8 cellular contexts compared by ENCODE assay signal in genomic region chr3:100103558-100104441, GRCh38. TPM values are rescaled to one million over a fixed set of nuclear protein-coding genes. Genes with fewer than 3 reads are reported as not detected.
DNase-seq lines count a peak whose midpoint lies in the region; ATAC-seq, FAIRE-seq and TF ChIP-seq lines count a peak whose summit lies in the region.

No MANE protein-coding gene starts in this region.

- peaks cover 24% of the 10 kb centered on the region for H3K4me1 Mint-ChIP-seq in activated naive CD4-positive, alpha-beta T cell treated with anti-CD3 and anti-CD28 coated beads for 36 hours (ENCODE audit: low read depth)

- H3K4me3 Mint-ChIP-seq in activated naive CD4-positive, alpha-beta T cell treated with anti-CD3 and anti-CD28 coated beads for 36 hours: no peak overlapping the region

- DNase-seq in A172 (ENCODE audit: low spot score): peak; percentile 14
- peak; percentile 77 to 83 for DNase-seq in NCI-H526 (lab: John Stamatoyannopoulos, UW)
- DNase-seq in HEK293T (ENCODE audit: extremely low spot score): no peak
- no peak for DNase-seq in effector CD8-positive, alpha-beta T cell (lab: John Stamatoyannopoulos, UW)
- no peak for DNase-seq in activated naive CD4-positive, alpha-beta T cell treated with anti-CD3 and anti-CD28 coated beads for 36 hours

- H3K27me3 Mint-ChIP-seq in activated naive CD4-positive, alpha-beta T cell treated with anti-CD3 and anti-CD28 coated beads for 36 hours (ENCODE audit: low read depth): no peaks in the 10 kb centered on the region

- no peaks in the 10 kb centered on the region for H3K9me3 Mint-ChIP-seq in activated naive CD4-positive, alpha-beta T cell treated with anti-CD3 and anti-CD28 coated beads for 36 hours

- POLR2A ChIA-PET in HEK293T (lab: Yijun Ruan, JAX): interaction anchor here (2.6 kb wide), 1 partner anchor 156 kb away, joined by 8 read pairs; the partner anchor contains the start of gene TBC1D23

- H3K36me3 Mint-ChIP-seq in activated naive CD4-positive, alpha-beta T cell treated with anti-CD3 and anti-CD28 coated beads for 36 hours (ENCODE audit: low read depth): peaks cover 10% of the 10 kb centered on the region

- H3K27ac Mint-ChIP-seq in activated naive CD4-positive, alpha-beta T cell treated with anti-CD3 and anti-CD28 coated beads for 36 hours: no peak overlapping the region

- FAIRE-seq in islet of Langerhans (lab: Jason Lieb, UNC): peak; percentile 76

- CTCF ChIA-PET in HEK293T (lab: Yijun Ruan, JAX): interaction anchor here (0.8 to 1.0 kb wide), 2 partner anchors 145 to 150 kb away, joined by 4 read pairs; no protein-coding TSS in a partner anchor
- CTCF ChIA-PET in activated naive CD4-positive, alpha-beta T cell treated with anti-CD3 and anti-CD28 coated beads for 36 hours (lab: Charles Lee): interaction anchor here (0.9 to 4.1 kb wide), 3 partner anchors 13 to 35 kb away, joined by 4 to 14 read pairs (median 5); no protein-coding TSS in a partner anchor

- intact Hi-C loops in activated naive CD4-positive, alpha-beta T cell treated with anti-CD3 and anti-CD28 coated beads for 36 hours (cut with micrococcal nuclease): loop anchor here (2.0 kb wide), 1 partner anchor 31 kb away; no protein-coding TSS in a partner anchor

- ATAC-seq in GM18870 (IDR thresholded peaks at IDR 0.05; ENCODE audit: unreplicated experiment) (peak; percentile 81), HG02981 (IDR thresholded peaks at IDR 0.05; ENCODE audit: unreplicated experiment) (peak; percentile 89)

TF ChIP-seq in HEK293T, 16 proteins besides CTCF, POLR2A, EP300 and RAD21:
- no peak for TF ChIP-seq ZNF384 (IDR thresholded peaks at IDR 0.05)
- no peak for TF ChIP-seq BHLHE40 (IDR thresholded peaks at IDR 0.05; ENCODE audit: borderline replicate concordance)
- TF ChIP-seq SUZ12 (IDR thresholded peaks at IDR 0.05): no peak
- TF ChIP-seq ARNT (IDR thresholded peaks at IDR 0.05): no peak
- no peak for TF ChIP-seq SP1 (IDR thresholded peaks at IDR 0.05)
- TF ChIP-seq TARDBP (IDR thresholded peaks at IDR 0.05): no peak
- no peak for TF ChIP-seq CTBP1 (IDR thresholded peaks at IDR 0.05; ENCODE audit: borderline replicate concordance)
- no peak for TF ChIP-seq LEF1 (IDR thresholded peaks at IDR 0.05; ENCODE audit: borderline replicate concordance)
- TF ChIP-seq PKNOX1 (IDR thresholded peaks at IDR 0.05): no peak
- TF ChIP-seq ELF4 (IDR thresholded peaks at IDR 0.05): no peak
- no peak for TF ChIP-seq FOXM1 (IDR thresholded peaks at IDR 0.05; ENCODE audit: borderline replicate concordance)
- no peak for TF ChIP-seq FOXA1 (IDR thresholded peaks at IDR 0.05)
- no peak for TF ChIP-seq L3MBTL2 (conservative IDR thresholded peaks at IDR 0.05)
- no peak for TF ChIP-seq HDGF (IDR thresholded peaks at IDR 0.05; ENCODE audit: borderline replicate concordance)
- no peak for TF ChIP-seq NFRKB (IDR thresholded peaks at IDR 0.05)
- TF ChIP-seq FOXK2 (IDR thresholded peaks at IDR 0.05): no peak
TF ChIP-seq in HEK293T: peak in this region for 0.

RNA-seq across cellular contexts. Expression of gene FILIP1L, which starts 10.5 kb away (rescaled TPM):
- 29.0 and 48.1 TPM in 2 replicates for total RNA-seq in A172 (2014; rRNA removed; shearing (Covaris generic))
- under 1 TPM in 1 of 2 experiments, not detected in 1; 0.24 TPM for total RNA-seq in activated naive CD4-positive, alpha-beta T cell treated with anti-CD3 and anti-CD28 coated beads for 36 hours

Comparison
In these comparisons a context has a peak if more than half of its experiments do, and no peak if none do; other contexts are left out.
1. DNase-seq: peak in A172 (single experiment) and NCI-H526 (2 of 2); none in HEK293T (single experiment), effector CD8-positive, alpha-beta T cell (single experiment) and activated naive CD4-positive, alpha-beta T cell treated with anti-CD3 and anti-CD28 coated beads for 36 hours (single experiment).
2. RNA of gene FILIP1L, which starts 10.5 kb away (total RNA-seq): 29.0 to 48.1 TPM in A172; 0.24 TPM in activated naive CD4-positive, alpha-beta T cell treated with anti-CD3 and anti-CD28 coated beads for 36 hours; every median in the first group is over 10 times any median in the second.